In the genomic region with DNA sequence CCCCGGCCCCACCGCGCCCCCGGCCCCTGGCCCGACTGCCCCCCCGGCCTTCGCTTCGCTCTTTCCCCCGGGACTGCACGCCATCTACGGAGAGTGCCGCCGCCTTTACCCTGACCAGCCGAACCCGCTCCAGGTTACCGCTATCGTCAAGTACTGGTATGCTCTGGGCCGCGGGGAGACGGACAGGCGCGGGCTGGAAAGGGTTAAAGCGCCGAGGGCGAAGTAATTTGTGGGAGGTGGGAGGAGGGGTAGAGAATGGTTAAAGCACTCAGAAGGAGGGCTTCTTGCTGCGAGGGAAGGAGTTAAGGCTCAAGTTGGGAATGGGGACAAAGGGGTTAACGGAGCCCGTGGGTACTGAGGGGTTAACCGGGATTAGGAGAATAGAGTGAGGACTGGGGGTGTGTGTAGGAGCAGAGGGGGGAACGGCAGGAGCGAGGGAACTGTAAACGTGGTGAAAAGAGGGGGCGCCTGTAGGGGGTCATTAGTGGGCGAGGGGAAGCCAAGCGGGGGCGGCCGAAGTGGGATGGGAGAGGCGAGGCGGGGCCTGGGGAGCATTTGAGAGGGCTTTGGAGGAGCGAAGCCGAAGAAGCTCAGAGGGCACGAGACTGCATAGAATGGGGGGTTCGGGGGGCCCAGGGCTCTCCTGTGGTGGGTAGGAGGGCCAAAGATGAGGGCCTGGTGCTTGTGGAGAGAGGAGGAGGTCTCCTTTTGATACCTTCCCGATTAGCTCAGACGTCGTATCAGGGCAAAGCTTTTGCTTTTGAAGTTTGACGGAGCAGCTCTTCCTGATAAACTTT, we compare ENCODE assay signal across 8 cellular contexts. TPM values are rescaled to one million over a fixed set of nuclear protein-coding genes. Genes with fewer than 3 reads are reported as not detected.
DNase-seq lines count a peak whose midpoint lies in the region; ATAC-seq, FAIRE-seq and TF ChIP-seq lines count a peak whose summit lies in the region.

No MANE protein-coding gene starts in this region.

- H3K79me2 ChIP-seq in mammary epithelial cell (ENCODE audit: insufficient read depth, low read length) = peaks cover 64% of the 10 kb centered on the region

- intact Hi-C loops in mammary epithelial cell (cut with micrococcal nuclease) (loop anchor here (5.0 kb wide), 1 partner anchor 208 kb away; a partner anchor contains a TSS), left colon (cut with DNase I, micrococcal nuclease) (loop anchor here (5.0 to 10.0 kb wide), 2 partner anchors 80 to 208 kb away; a partner anchor contains a TSS)

- no peaks in the 10 kb centered on the region for H3K27me3 ChIP-seq in mammary epithelial cell (ENCODE audit: insufficient read depth, low read length)

- 6% methylated on average over 14 of the region's 47 CpGs for WGBS in mammary epithelial cell (ENCODE audit: low coverage, missing lambda C conversion rate)

- peaks cover 33 to 41% (median 40%) of the 10 kb centered on the region in 3 donors for H3K4me1 Mint-ChIP-seq in T-cell

- POLR2A ChIA-PET in T-cell (lab: Charles Lee) = no interaction called here

- peak overlapping the region; percentile 82 for H2AFZ ChIP-seq in mammary epithelial cell (ENCODE audit: low read depth, low read length)

- no TSS peak for BruUV-seq in mammary epithelial cell (replicated peaks; lab: Mats Ljungman, UMichigan)

- no peaks in the 10 kb centered on the region for H3K27me3 Mint-ChIP-seq in T-cell

- peaks cover 3% of the 10 kb centered on the region for H3K36me3 Mint-ChIP-seq in T-cell

- H3K27ac ChIP-seq in mammary epithelial cell (ENCODE audit: insufficient read depth, low read depth, low read length) = peak overlapping the region; percentile 40

- DNase-seq in DMS 273 (lab: John Stamatoyannopoulos, UW; ENCODE audit: unreplicated experiment) (peak; percentile 41), DMS 273 treated with DMSO at 0.1 percent for 48 hours (lab: John Stamatoyannopoulos, UW) (no peak), T-cell (peak in 14 of 34 experiments; percentile 1 to 24 (median 10)), mammary epithelial cell (peak; percentile 12), left colon (peak; percentile 30 to 53), GM19240 (ENCODE audit: insufficient read length, low spot score) (no peak), D721Med (ENCODE audit: insufficient read length, low spot score) (no peak)
- peak; percentile 40 for DNase-seq in stimulated activated CD4-positive, alpha-beta T cell treated with anti-CD3 and anti-CD28 coated beads, Interleukin-4, amount 100 ng/mL, for 1 hour

- peaks cover 16% of the 10 kb centered on the region for H3K4me1 ChIP-seq in mammary epithelial cell (ENCODE audit: insufficient read depth, low read length)

- TF ChIP-seq CTCF in mammary epithelial cell (conservative IDR thresholded peaks at IDR 0.05 in 1 of 2, IDR thresholded peaks at IDR 0.05 in 1 of 2; ENCODE audit: extremely low read depth in 1 of 2, insufficient read depth in 1 of 2, low read depth in 1 of 2, low read length in 2 of 2) = no peak
- no peak for TF ChIP-seq CTCF in D721Med (IDR thresholded peaks at IDR 0.05; ENCODE audit: insufficient read depth, missing control alignments)

- H3K4me3 ChIP-seq in mammary epithelial cell (replicated peaks in 1 of 3; ENCODE audit: insufficient read depth in 1 of 3, low read depth in 2 of 3, low read length in 3 of 3) = peak overlapping the region; percentile 66 to 78 (median 72)

- H3K4me2 ChIP-seq in mammary epithelial cell (ENCODE audit: insufficient read depth, low read depth, low read length) = peak overlapping the region; percentile 91

- H4K20me1 ChIP-seq in mammary epithelial cell (ENCODE audit: insufficient read depth, low read length) = no peaks in the 10 kb centered on the region

- CTCF ChIA-PET in T-cell (lab: Charles Lee) (interaction anchor here (0.6 to 4.9 kb wide), 16 partner anchors 12 to 912 kb away, joined by 3 to 48 read pairs (median 4); a partner anchor contains a TSS), mammary epithelial cell (lab: Charles Lee; ENCODE audit: low non-redundant PET) (interaction anchor here (0.6 to 2.8 kb wide), 4 partner anchors 79 to 1385 kb away, joined by 3 to 26 read pairs (median 4); no protein-coding TSS in a partner anchor)

- in situ Hi-C loops in mammary epithelial cell (cut with MboI; ENCODE audit: low sequenced_read_pairs in 2 of 2) = no loop called here

- peak overlapping the region; percentile 77 to 80 for H3K27ac Mint-ChIP-seq in T-cell

- H3K9me3 Mint-ChIP-seq in T-cell = no peaks in the 10 kb centered on the region

- no peaks in the 10 kb centered on the region for H3K36me3 ChIP-seq in mammary epithelial cell (ENCODE audit: insufficient read depth, low read length)

- peak overlapping the region; percentile 70 for H3K9ac ChIP-seq in mammary epithelial cell (ENCODE audit: insufficient read depth, low read length)

- ATAC-seq in T-cell (replicated peaks in 1 of 4) = no peak
- no peak for ATAC-seq in left colon

- dilution Hi-C loops in mammary epithelial cell (cut with HindIII; ENCODE audit: low sequenced_read_pairs) = loop anchor here (5.0 to 10.0 kb wide), 3 partner anchors 37 to 280 kb away; a partner anchor contains a TSS

- no peak overlapping the region for H3K4me3 Mint-ChIP-seq in T-cell

- H3K9me3 ChIP-seq in mammary epithelial cell (replicated peaks; ENCODE audit: insufficient read depth, low read length) = no peaks in the 10 kb centered on the region

- FAIRE-seq in D721Med (lab: Jason Lieb, UNC) = no peak

RNA-seq across cellular contexts. Expression of a gene that starts 0.6 kb away (rescaled TPM):
- total RNA-seq in T-cell (10 to 100 TPM; 13.2 to 16.4 (median 15.4) TPM), mammary epithelial cell (1 to 10 TPM; 2.5 to 9.2 TPM), left colon (1 to 10 TPM; 8.0 to 9.3 TPM)
- 4.9 TPM for polyA plus RNA-seq in mammary epithelial cell
- 14.9 TPM for polyA minus RNA-seq in mammary epithelial cell

RNA-seq across cellular contexts. Expression of a gene that starts 1.9 kb away (rescaled TPM):
- 10 to 100 TPM; 51.6 to 68.1 (median 63.0) TPM for total RNA-seq in T-cell
- total RNA-seq in mammary epithelial cell = 100 to 1,000 TPM; 111 to 138 TPM
- polyA plus RNA-seq in mammary epithelial cell = 121 TPM
- polyA minus RNA-seq in mammary epithelial cell = 145 TPM
- 10 to 100 TPM; 78.8 to 79.6 TPM for total RNA-seq in left colon

RNA-seq across cellular contexts. Expression of a gene that starts 53.0 kb away (rescaled TPM):
- total RNA-seq in T-cell (under 1 TPM in 4 of 5 donors, not detected in 1; 0.23 to 0.92 (median 0.55) TPM), mammary epithelial cell (1 to 10 TPM; 1.5 to 2.0 TPM), left colon (1 to 10 TPM; 2.1 to 2.2 TPM)
- 1.2 TPM for polyA plus RNA-seq in mammary epithelial cell
- polyA minus RNA-seq in mammary epithelial cell = not detected

Comparison
In these comparisons a context has a peak if more than half of its experiments do, and no peak if none do; other contexts are left out.
1. DNase-seq: peak in DMS 273 (single experiment), mammary epithelial cell (single experiment), left colon (2 of 2) and stimulated activated CD4-positive, alpha-beta T cell treated with anti-CD3 and anti-CD28 coated beads, Interleukin-4, amount 100 ng/mL, for 1 hour (single experiment); none in DMS 273 treated with DMSO at 0.1 percent for 48 hours (single experiment), GM19240 (single experiment) and D721Med (single experiment).